ENCODE assay signal across 22 cellular contexts in genomic region chr10:115985696-115986095, GRCh38.
"Had no signal": no experiment of that assay in that cellular context is flagged by ENCODE, and none has a peak within 500 bp of the region (broad histone marks: within the 10 kb centered on the region; RNA-seq: fewer than 3 reads in every experiment).

No MANE protein-coding gene starts in this region.

- H3K27ac ChIP-seq: colonic mucosa, gastroesophageal sphincter, spleen, tibial artery, upper lobe of right lung, vagina had no signal

- H3K4me3 Mint-ChIP-seq: endodermal cell; immature natural killer cell; memory B cell; naive B cell; nephron; stimulated activated memory B cell treated with anti-CD40 and anti-IgM and Interleukin-4, amounts not matched to agents 10 μg/mL and 1 μg/mL and 100 μg/mL, for 72 hours; stimulated activated naive CD8-positive, alpha-beta T cell treated with anti-CD3 and anti-CD28 coated beads, Interleukin-15, Interleukin-2, amounts not matched to agents 100 ng/mL and 50 ng/mL, for 24 hours had no signal

- H3K27me3 Mint-ChIP-seq: memory B cell; naive B cell; stimulated activated memory B cell treated with anti-CD40 and anti-IgM and Interleukin-4, amounts not matched to agents 10 μg/mL and 1 μg/mL and 100 μg/mL, for 72 hours; stimulated activated naive CD8-positive, alpha-beta T cell treated with anti-CD3 and anti-CD28 coated beads, Interleukin-15, Interleukin-2, amounts not matched to agents 100 ng/mL and 50 ng/mL, for 24 hours had no signal

- H3K27me3 ChIP-seq: colonic mucosa, gastroesophageal sphincter, spleen, tibial artery, upper lobe of right lung, vagina had no signal

- H3K4me3 ChIP-seq: colonic mucosa, gastroesophageal sphincter, spleen, tibial artery, upper lobe of right lung, vagina had no signal

- H3K27ac Mint-ChIP-seq: endodermal cell; immature natural killer cell; memory B cell; naive B cell; stimulated activated memory B cell treated with anti-CD40 and anti-IgM and Interleukin-4, amounts not matched to agents 10 μg/mL and 1 μg/mL and 100 μg/mL, for 72 hours; stimulated activated naive CD8-positive, alpha-beta T cell treated with anti-CD3 and anti-CD28 coated beads, Interleukin-15, Interleukin-2, amounts not matched to agents 100 ng/mL and 50 ng/mL, for 24 hours had no signal

- H3K36me3 ChIP-seq: colonic mucosa, gastroesophageal sphincter, spleen, tibial artery, upper lobe of right lung, vagina had no signal

- ATAC-seq: gastroesophageal sphincter; left colon; sciatic nerve; stimulated activated memory B cell treated with anti-CD40 and anti-IgM and Interleukin-4, amounts not matched to agents 10 μg/mL and 1 μg/mL and 100 μg/mL, for 72 hours; upper lobe of right lung had no signal

- H3K4me1 Mint-ChIP-seq: immature natural killer cell; memory B cell; naive B cell; stimulated activated memory B cell treated with anti-CD40 and anti-IgM and Interleukin-4, amounts not matched to agents 10 μg/mL and 1 μg/mL and 100 μg/mL, for 72 hours had no signal

- H3K36me3 Mint-ChIP-seq: immature natural killer cell; memory B cell; naive B cell; stimulated activated memory B cell treated with anti-CD40 and anti-IgM and Interleukin-4, amounts not matched to agents 10 μg/mL and 1 μg/mL and 100 μg/mL, for 72 hours had no signal

- H3K9me3 ChIP-seq: colonic mucosa, upper lobe of right lung, vagina had no signal

- DNase-seq: cerebellar nuclear complex; colonic mucosa; effector CD4-positive, alpha-beta T cell; endodermal cell; glutamatergic neuron; immature natural killer cell; left colon; naive B cell; occipital lobe; spleen; stimulated activated CD4-positive, alpha-beta T cell treated with anti-CD3 and anti-CD28 coated beads, Interleukin-15, amount 100 ng/mL, for 24 hours; stimulated activated CD4-positive, alpha-beta T cell treated with anti-CD3 and anti-CD28 coated beads, Interleukin-1b, Interleukin-23, amount 100 ng/mL, for 48 hours; stimulated activated CD4-positive, alpha-beta T cell treated with anti-CD3 and anti-CD28 coated beads, Interleukin-4, amount 100 ng/mL, for 24 hours; tibial artery; upper lobe of right lung had no signal

- H3K4me1 ChIP-seq: colonic mucosa, spleen, upper lobe of right lung, vagina had no signal
